Comparison of ENCODE assay signal across 2 cellular contexts in the genomic region with DNA sequence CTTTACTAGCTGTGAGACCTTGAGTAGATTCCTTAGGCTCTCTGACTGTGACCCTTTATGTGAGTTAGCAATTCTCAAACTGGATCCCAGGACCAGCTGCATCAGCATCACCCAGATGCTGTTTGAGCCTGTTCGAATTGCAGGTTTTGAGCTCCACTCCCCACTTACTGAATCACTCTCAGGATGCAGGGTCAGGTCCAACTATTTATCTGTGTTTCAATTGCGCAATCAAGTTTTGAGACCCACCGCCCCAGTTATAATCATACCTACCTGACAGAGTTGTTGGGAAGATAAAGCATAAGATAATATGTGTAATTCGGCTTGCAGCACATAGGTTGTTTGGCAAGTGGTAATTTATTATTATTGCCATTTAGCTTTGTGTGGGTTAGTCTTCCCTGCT.
TF ChIP-seq lines count a peak whose summit lies in the region.

No MANE protein-coding gene starts in this region.

TF ChIP-seq in A549, 52 proteins besides CTCF, POLR2A, EP300 and RAD21 (continued from another document):
- TF ChIP-seq GATA3 (IDR thresholded peaks at IDR 0.05; ENCODE audit: borderline replicate concordance) (no peak), CEBPB (IDR thresholded peaks at IDR 0.05) (0 out of 4 replicates have a peak, but pooled peaks of 1 of the 2 experiments have one; percentile 15)

TF ChIP-seq in H1, 55 proteins besides CTCF, POLR2A, EP300 and RAD21:
- TF ChIP-seq POU5F1 (IDR thresholded peaks at IDR 0.05; ENCODE audit: low read depth, low read length): no peak
- TF ChIP-seq EGR1 (IDR thresholded peaks at IDR 0.05; ENCODE audit: borderline replicate concordance, low read depth, low read length): no peak
- no peak for TF ChIP-seq HDAC6 (IDR thresholded peaks at IDR 0.05; ENCODE audit: low read depth, low read length)
- no peak for TF ChIP-seq YY1 (IDR thresholded peaks at IDR 0.05; ENCODE audit: low read depth, low read length)
- TF ChIP-seq BCL11A (IDR thresholded peaks at IDR 0.05; ENCODE audit: low read depth in 2 of 2, low read length in 2 of 2): no peak
- TF ChIP-seq CEBPB (IDR thresholded peaks at IDR 0.05; ENCODE audit: low read depth, low read length): peak; percentile 88
